In the genomic region with DNA sequence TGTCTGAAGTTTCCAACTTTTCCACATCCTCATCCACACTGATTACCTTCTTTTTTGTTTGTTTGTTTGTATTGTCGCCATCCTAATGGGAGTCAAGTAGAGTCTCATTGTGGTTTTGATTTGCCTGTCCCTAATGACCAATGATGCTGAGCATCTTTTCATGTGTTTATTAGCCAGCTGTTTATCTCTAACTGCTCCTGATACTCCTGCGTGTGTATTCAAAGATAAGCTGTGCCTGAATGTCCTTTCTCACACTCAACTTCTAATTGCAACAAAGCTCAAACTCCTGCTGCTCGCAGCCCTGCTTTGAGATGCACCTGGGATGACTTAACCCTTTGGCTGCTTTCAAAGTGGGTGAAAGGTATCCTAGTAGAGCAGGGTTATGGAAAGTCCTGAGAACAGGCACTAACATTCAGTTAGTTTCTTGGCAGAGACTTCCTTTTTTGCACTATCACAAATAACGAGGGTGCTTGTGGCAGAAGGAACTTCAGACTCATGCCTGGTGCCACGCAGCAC, we compare ENCODE assay signal across 1 cellular context.
TF ChIP-seq lines count a peak whose summit lies in the region.
"Not testable (repeated sequence)": the region's sequence is repeated elsewhere in the genome, so short reads cannot be mapped to it uniquely, and the experiment has no call there.

No MANE protein-coding gene starts in this region.

TF ChIP-seq in K562, 482 proteins besides CTCF, POLR2A, EP300 and RAD21:
- TF ChIP-seq ZNF644 (tag; IDR thresholded peaks at IDR 0.05; ENCODE audit: low read depth) (0 out of 2 replicates have a peak, but pooled peaks have one; percentile 39), CBFA2T3 (IDR thresholded peaks at IDR 0.05) (peak; percentile 25; the same call in 1 of the 2 replicates), TEAD4 (IDR thresholded peaks at IDR 0.05; ENCODE audit: low read length) (peak; percentile 49; the same call in 1 of the 2 replicates)
- TF ChIP-seq TEAD4 (CRISPR knock-in tag; IDR thresholded peaks at IDR 0.05; ENCODE audit: borderline replicate concordance): not testable (repeated sequence)
